ENCODE assay signal across 12 cellular contexts in the genomic region with DNA sequence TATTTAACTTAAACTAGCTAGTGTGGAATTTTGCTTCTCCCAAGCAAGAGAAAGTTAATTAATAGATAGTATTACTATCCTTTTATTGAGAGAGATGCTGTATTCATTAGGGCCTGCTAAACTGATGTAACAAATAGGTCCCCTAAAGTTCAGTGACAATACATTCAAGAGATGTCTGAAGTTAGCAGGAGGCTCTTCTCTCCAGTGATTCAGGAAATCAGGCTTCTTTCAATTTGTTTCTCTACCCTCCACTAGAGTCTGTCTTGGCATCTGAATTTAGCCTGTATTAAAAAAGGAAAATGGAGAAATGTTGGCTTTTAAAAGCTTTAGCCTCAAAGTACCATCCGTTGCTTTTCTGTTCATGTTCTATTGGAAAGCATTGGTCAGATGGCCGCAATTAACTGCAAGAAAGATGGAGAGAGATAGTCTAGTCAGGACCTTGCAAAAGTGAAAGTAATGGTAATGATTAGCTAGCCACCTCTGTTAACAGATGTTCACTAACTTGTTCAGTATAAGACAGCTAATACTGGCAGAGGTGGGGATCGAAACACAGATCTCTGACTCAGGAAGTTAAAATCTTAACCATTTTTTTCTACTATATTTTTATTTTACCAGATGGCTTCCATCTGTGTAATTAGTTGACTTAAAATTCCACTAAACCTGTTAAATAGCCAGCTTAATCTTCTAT.
A peak's percentile ranks its signal among the peaks of the same experiment; 100 is the strongest.
DNase-seq lines count a peak whose midpoint lies in the region; ATAC-seq, FAIRE-seq and TF ChIP-seq lines count a peak whose summit lies in the region.
"Had no signal": no experiment of that assay in that cellular context is flagged by ENCODE, and none has a peak within 500 bp of the region (broad histone marks: within the 10 kb centered on the region; RNA-seq: fewer than 3 reads in every experiment).

No MANE protein-coding gene starts in this region.

- WGBS in tibial nerve, 2 donors = 54 to 81% methylated on average over 3 of the region's 3 CpGs
- 51 to 74% methylated on average over 3 of the region's 3 CpGs for WGBS in gastroesophageal sphincter (ENCODE audit: low coverage in 1 of 2), 2 donors

- H3K9me3 ChIP-seq in tibial nerve (no peaks in the 10 kb centered on the region), gastroesophageal sphincter (no peaks in the 10 kb centered on the region)
- H3K9me3 ChIP-seq: colonic mucosa had no signal

- ATAC-seq in GM18858 (IDR thresholded peaks at IDR 0.05; ENCODE audit: unreplicated experiment) (peak; percentile 93), GM21576 (IDR thresholded peaks at IDR 0.05; ENCODE audit: unreplicated experiment) (peak; percentile 86), HG03108 (IDR thresholded peaks at IDR 0.05; ENCODE audit: unreplicated experiment) (peak; percentile 97), gastroesophageal sphincter (no peak)
- ATAC-seq: activated CD4-positive, alpha-beta T cell treated with anti-CD3 and anti-CD28 coated beads for 36 hours; stimulated activated naive CD8-positive, alpha-beta T cell treated with anti-CD3 and anti-CD28 coated beads, Interleukin-15, Interleukin-2, amounts not matched to agents 100 U/mL and 50 U/mL, for 24 hours had no signal

- no peaks in the 10 kb centered on the region for H3K4me1 ChIP-seq in tibial nerve
- H3K4me1 ChIP-seq in gastroesophageal sphincter = no peaks in the 10 kb centered on the region
- H3K4me1 ChIP-seq: colonic mucosa had no signal

- TF ChIP-seq POLR2A in GM12892 (IDR thresholded peaks at IDR 0.05; ENCODE audit: low read depth, low read length) (no peak), tibial nerve (IDR thresholded peaks at IDR 0.05) (no peak), gastroesophageal sphincter (IDR thresholded peaks at IDR 0.05) (no peak)

- no peak for FAIRE-seq in GM12892 (lab: Jason Lieb, UNC)

- H3K27me3 ChIP-seq in tibial nerve (no peaks in the 10 kb centered on the region), gastroesophageal sphincter (no peaks in the 10 kb centered on the region)
- H3K27me3 ChIP-seq: colonic mucosa had no signal

- DNase-seq in fibroblast of gingiva (ENCODE audit: low read depth) (peak; percentile 3), GM12892 (ENCODE audit: insufficient read length) (no peak), tibial nerve (ENCODE audit: low spot score in 2 of 2) (no peak), 8988T (no peak)
- DNase-seq: activated CD4-positive, alpha-beta T cell treated with anti-CD3 and anti-CD28 coated beads for 36 hours; colonic mucosa; stimulated activated naive CD8-positive, alpha-beta T cell treated with anti-CD3 and anti-CD28 coated beads, Interleukin-15, Interleukin-2, amounts not matched to agents 100 U/mL and 50 U/mL, for 24 hours had no signal

- TF ChIP-seq EP300 in tibial nerve (IDR thresholded peaks at IDR 0.05) = no peak
- no peak for TF ChIP-seq EP300 in gastroesophageal sphincter (IDR thresholded peaks at IDR 0.05)

- H3K27ac ChIP-seq in tibial nerve = no peak overlapping the region
- no peak overlapping the region for H3K27ac ChIP-seq in gastroesophageal sphincter
- H3K27ac ChIP-seq: colonic mucosa, skin epidermis had no signal

- no peaks in the 10 kb centered on the region for H3K36me3 ChIP-seq in tibial nerve
- no peaks in the 10 kb centered on the region for H3K36me3 ChIP-seq in gastroesophageal sphincter
- H3K36me3 ChIP-seq: colonic mucosa had no signal

- H3K4me3 ChIP-seq in tibial nerve (no peak overlapping the region), gastroesophageal sphincter (no peak overlapping the region)
- H3K4me3 ChIP-seq: colonic mucosa, skin epidermis had no signal

- TF ChIP-seq CTCF in tibial nerve (IDR thresholded peaks at IDR 0.05) = no peak
- TF ChIP-seq CTCF in gastroesophageal sphincter (IDR thresholded peaks at IDR 0.05) = no peak
